Comparison of ENCODE assay signal across 9 cellular contexts in genomic region chr15:74202461-74203401, GRCh38. TPM values are rescaled to one million over a fixed set of nuclear protein-coding genes. Genes with fewer than 3 reads are reported as not detected.
DNase-seq lines count a peak whose midpoint lies in the region; ATAC-seq and TF ChIP-seq lines count a peak whose summit lies in the region.
"Had no signal": no experiment of that assay in that cellular context is flagged by ENCODE, and none has a peak within 500 bp of the region (broad histone marks: within the 10 kb centered on the region; RNA-seq: fewer than 3 reads in every experiment).

STRA6 (minus strand) TSS chr15:74202787; CDS start chr15:74202267, 520 bp downstream.

- dilution Hi-C loops in IMR-90 (cut with HindIII; ENCODE audit: low sequenced_read_pairs, unreplicated experiment): no loop called here

- 0 out of 2 replicates have a peak within 1 kb of the TSS, but pooled peaks have one; percentile 54 for H3K4ac ChIP-seq in IMR-90 (ENCODE audit: low read depth, low read length)

- peak within 1 kb of the TSS; percentile 67 to 91 (median 79) for H3K4me2 ChIP-seq in BLaER1 treated with 17β-estradiol and CSF1 and Interleukin-3, amounts not matched to agents 10 nM and 100 nM
- no peak within 1 kb of the TSS for H3K4me2 ChIP-seq in IMR-90 (ENCODE audit: low read depth, low read length)

- H2BK20ac ChIP-seq in IMR-90 (ENCODE audit: low read depth, low read length): peak within 1 kb of the TSS; percentile 60; the same call in 1 of the 2 replicates

- H3K36me3 Mint-ChIP-seq in activated naive CD8-positive, alpha-beta T cell treated with anti-CD3 and anti-CD28 coated beads for 36 hours: no peaks in the 10 kb centered on the region

- H4K8ac ChIP-seq in IMR-90 (ENCODE audit: low read depth in 2 of 2, low read length in 2 of 2): no peak within 1 kb of the TSS

- H3K18ac ChIP-seq in IMR-90 (ENCODE audit: low read depth, low read length): no peak within 1 kb of the TSS

- POLR2A ChIA-PET in IMR-90 (lab: Charles Lee; ENCODE audit: unreplicated experiment): no interaction called here

- H3K4me3 Mint-ChIP-seq in activated naive CD8-positive, alpha-beta T cell treated with anti-CD3 and anti-CD28 coated beads for 36 hours: no peak within 1 kb of the TSS

- no peaks in the 10 kb centered on the region for H3K79me1 ChIP-seq in IMR-90 (ENCODE audit: low read depth in 1 of 2, low read length in 2 of 2)

- ATAC-seq in IMR-90 (ENCODE audit: low read depth): no peak
- no peak for ATAC-seq in GM18502 (IDR thresholded peaks at IDR 0.05; ENCODE audit: poor library complexity, unreplicated experiment)
- ATAC-seq in HG02763 (IDR thresholded peaks at IDR 0.05; ENCODE audit: unreplicated experiment): no peak

- H4K20me1 ChIP-seq in BLaER1 treated with 17β-estradiol and CSF1 and Interleukin-3, amounts not matched to agents 10 nM and 100 nM: peaks cover 0 to 14% (median 0%) of the 10 kb centered on the region in 11 experiments; a peak in 2 of 22 replicates
- H4K20me1 ChIP-seq in IMR-90 (ENCODE audit: insufficient read depth, low read length): no peaks in the 10 kb centered on the region

- H3K9ac ChIP-seq in BLaER1 treated with 17β-estradiol and CSF1 and Interleukin-3, amounts not matched to agents 10 nM and 100 nM: peak within 1 kb of the TSS in 4 of 11 experiments; percentile 9 to 43 (median 20); a peak in 4 of 22 replicates
- H3K9ac ChIP-seq in IMR-90 (ENCODE audit: low read depth, low read length): no peak within 1 kb of the TSS

- BruUV-seq in IMR-90 (replicated peaks; lab: Mats Ljungman, UMichigan): no TSS peak

- WGBS in IMR-90 (ENCODE audit: extremely low coverage in 2 of 2, insufficient read length in 1 of 2), 2 experiments: 62% methylated on average over 8 of the region's 26 CpGs; no CpG with 5 or more reads in 1 of the 2 experiments

- TF ChIP-seq POLR2A in IMR-90 (IDR thresholded peaks at IDR 0.05; ENCODE audit: low read depth, low read length): no peak

- H4K5ac ChIP-seq in IMR-90 (ENCODE audit: low read depth, low read length): no peak within 1 kb of the TSS; the same call in 1 of the 2 replicates

- peak within 1 kb of the TSS in 3 of 11 experiments; percentile 25 to 62 (median 41); a peak in 4 of 22 replicates for H3K27ac ChIP-seq in BLaER1 treated with 17β-estradiol and CSF1 and Interleukin-3, amounts not matched to agents 10 nM and 100 nM
- H3K27ac ChIP-seq in IMR-90 (ENCODE audit: insufficient read depth, low read length): no peak within 1 kb of the TSS
- H3K27ac ChIP-seq in effector memory CD4-positive, alpha-beta T cell (ENCODE audit: insufficient read depth, low read length, poor library complexity, severe bottlenecking): no peak within 1 kb of the TSS

- H2AK5ac ChIP-seq in IMR-90 (ENCODE audit: low read depth, low read length): peak within 1 kb of the TSS; percentile 73; the same call in 1 of the 2 replicates

- no peak for TF ChIP-seq RAD21 in IMR-90 (IDR thresholded peaks at IDR 0.05; ENCODE audit: low read length)

- no peak within 1 kb of the TSS for H3K56ac ChIP-seq in IMR-90 (ENCODE audit: extremely low read depth, insufficient read depth, low read length)

- no peaks in the 10 kb centered on the region for H3K9me3 ChIP-seq in BLaER1 treated with 17β-estradiol and CSF1 and Interleukin-3, amounts not matched to agents 10 nM and 100 nM (replicated peaks in 1 of 11)
- H3K9me3 ChIP-seq in IMR-90 (ENCODE audit: control insufficient read depth, insufficient read depth, low read length): no peaks in the 10 kb centered on the region
- no peaks in the 10 kb centered on the region for H3K9me3 ChIP-seq in effector memory CD4-positive, alpha-beta T cell (ENCODE audit: control insufficient read depth, low read length)

- H3K4me1 Mint-ChIP-seq in activated naive CD8-positive, alpha-beta T cell treated with anti-CD3 and anti-CD28 coated beads for 36 hours: no peaks in the 10 kb centered on the region

- peak within 1 kb of the TSS; percentile 15 for H3K27ac Mint-ChIP-seq in activated naive CD8-positive, alpha-beta T cell treated with anti-CD3 and anti-CD28 coated beads for 36 hours

- in situ Hi-C loops in IMR-90 (cut with MboI; ENCODE audit: low sequenced_read_pairs): no loop called here

- no peaks in the 10 kb centered on the region for H3K9me3 Mint-ChIP-seq in activated naive CD8-positive, alpha-beta T cell treated with anti-CD3 and anti-CD28 coated beads for 36 hours

- peak within 1 kb of the TSS; percentile 39 for H3K14ac ChIP-seq in IMR-90 (replicated peaks; ENCODE audit: low read depth, low read length)

- no peaks in the 10 kb centered on the region; a peak in 1 of 22 replicates for H3K27me3 ChIP-seq in BLaER1 treated with 17β-estradiol and CSF1 and Interleukin-3, amounts not matched to agents 10 nM and 100 nM
- H3K27me3 ChIP-seq in IMR-90 (ENCODE audit: control insufficient read depth, insufficient read depth, low read length): peaks cover 15% of the 10 kb centered on the region
- no peaks in the 10 kb centered on the region for H3K27me3 ChIP-seq in effector memory CD4-positive, alpha-beta T cell (replicated peaks; ENCODE audit: control insufficient read depth, insufficient read depth, low read length, poor library complexity, severe bottlenecking)

- no peak within 1 kb of the TSS for H2BK5ac ChIP-seq in IMR-90 (ENCODE audit: low read depth, low read length, poor library complexity, severe bottlenecking)

- H3K23ac ChIP-seq in IMR-90 (ENCODE audit: low read depth, low read length): peak within 1 kb of the TSS; percentile 46; the same call in 1 of the 2 replicates

- H3K36me3 ChIP-seq in BLaER1 treated with 17β-estradiol and CSF1 and Interleukin-3, amounts not matched to agents 10 nM and 100 nM: no peaks in the 10 kb centered on the region
- H3K36me3 ChIP-seq in IMR-90 (ENCODE audit: control insufficient read depth, insufficient read depth, low read length): no peaks in the 10 kb centered on the region
- no peaks in the 10 kb centered on the region for H3K36me3 ChIP-seq in effector memory CD4-positive, alpha-beta T cell (ENCODE audit: control insufficient read depth, insufficient read depth, low read length)

- peaks cover 33 to 80% (median 74%) of the 10 kb centered on the region in 10 experiments for H3K4me1 ChIP-seq in BLaER1 treated with 17β-estradiol and CSF1 and Interleukin-3, amounts not matched to agents 10 nM and 100 nM
- H3K4me1 ChIP-seq in IMR-90 (ENCODE audit: control insufficient read depth, insufficient read depth, low read length): peaks cover 18% of the 10 kb centered on the region
- H3K4me1 ChIP-seq in effector memory CD4-positive, alpha-beta T cell (ENCODE audit: control insufficient read depth, insufficient read depth, low read length, poor library complexity, severe bottlenecking): no peaks in the 10 kb centered on the region

- peak within 1 kb of the TSS; percentile 6; the same call in 1 of the 2 replicates for H4K91ac ChIP-seq in IMR-90 (ENCODE audit: insufficient read depth, low read depth, low read length)

- CTCF ChIA-PET in IMR-90 (lab: Yijun Ruan, JAX): no interaction called here

- TF ChIP-seq CTCF in IMR-90 (conservative IDR thresholded peaks at IDR 0.05; ENCODE audit: low read depth, low read length): no peak

- H3K9me1 ChIP-seq in IMR-90 (ENCODE audit: insufficient read depth, low read length): no peaks in the 10 kb centered on the region

- peak within 1 kb of the TSS; percentile 31 for H2AK9ac ChIP-seq in IMR-90 (replicated peaks; ENCODE audit: low read depth, low read length, poor library complexity)

- H2BK15ac ChIP-seq in IMR-90 (ENCODE audit: low read depth, low read length): peak within 1 kb of the TSS; percentile 61; the same call in 1 of the 3 replicates

- no peak within 1 kb of the TSS; the same call in 1 of the 2 replicates for H2BK120ac ChIP-seq in IMR-90 (ENCODE audit: low read depth, low read length)

- no peaks in the 10 kb centered on the region for H3K27me3 Mint-ChIP-seq in activated naive CD8-positive, alpha-beta T cell treated with anti-CD3 and anti-CD28 coated beads for 36 hours

- DNase-seq in IMR-90 (no peak), islet precursor cell (peak; percentile 96), MV-4-11 (lab: John Stamatoyannopoulos, UW) (no peak)
- no peak for DNase-seq in activated naive CD8-positive, alpha-beta T cell treated with anti-CD3 and anti-CD28 coated beads for 36 hours
- DNase-seq in effector memory CD4-positive, alpha-beta T cell: no peak
- DNase-seq: activated effector memory CD4-positive, alpha-beta T cell treated with Interleukin-2 at 50 U/mL for 16 hours had no signal

- H2AFZ ChIP-seq in IMR-90 (replicated peaks; ENCODE audit: low read length, poor library complexity): peak within 1 kb of the TSS; percentile 39

- intact Hi-C loops in IMR-90 (cut with micrococcal nuclease): no loop called here

- no peak within 1 kb of the TSS for H3K4me3 ChIP-seq in BLaER1 treated with 17β-estradiol and CSF1 and Interleukin-3, amounts not matched to agents 10 nM and 100 nM
- H3K4me3 ChIP-seq in IMR-90 (ENCODE audit: insufficient read depth, low read depth, low read length): no peak within 1 kb of the TSS
- no peak within 1 kb of the TSS for H3K4me3 ChIP-seq in effector memory CD4-positive, alpha-beta T cell (ENCODE audit: insufficient read depth, low read depth, low read length, poor library complexity, severe bottlenecking)

TF ChIP-seq in IMR-90, 13 proteins besides CTCF, POLR2A, EP300 and RAD21 (continues in another document):
- TF ChIP-seq USF2 (IDR thresholded peaks at IDR 0.05; ENCODE audit: low read depth, low read length): no peak
- no peak for TF ChIP-seq SMC3 (IDR thresholded peaks at IDR 0.05; ENCODE audit: low read depth, low read length)
- no peak for TF ChIP-seq MXI1 (IDR thresholded peaks at IDR 0.05; ENCODE audit: borderline replicate concordance, low read depth, low read length)
- no peak for TF ChIP-seq BHLHE40 (IDR thresholded peaks at IDR 0.05; ENCODE audit: low read depth, low read length)
- no peak for TF ChIP-seq RFX5 (IDR thresholded peaks at IDR 0.05; ENCODE audit: low read depth, low read length)
- no peak for TF ChIP-seq MAFK (IDR thresholded peaks at IDR 0.05; ENCODE audit: low read depth, low read length)
- no peak for TF ChIP-seq NFE2L2 (IDR thresholded peaks at IDR 0.05; ENCODE audit: low read depth, low read length)
- TF ChIP-seq RCOR1 (IDR thresholded peaks at IDR 0.05; ENCODE audit: insufficient replicate concordance, low read length): no peak
- TF ChIP-seq MAZ (IDR thresholded peaks at IDR 0.05; ENCODE audit: borderline replicate concordance, low read depth, low read length): no peak

RNA-seq across cellular contexts. Expression of gene STRA6, which starts in this region (rescaled TPM):
- total RNA-seq in IMR-90 (2012; rRNA removed): not detected in 2 replicates
- 0.14 and 0.17 TPM in 2 replicates for polyA plus RNA-seq in IMR-90 (2012; rRNA removed)
- 0.11 TPM in 1 of 2 replicates, not detected in the other for polyA plus RNA-seq in IMR-90 (2012; cell fraction: cytosol; rRNA removed)
- polyA plus RNA-seq in IMR-90 (2012; cell fraction: nucleus; rRNA removed; ENCODE audit: low replicate concordance): 0.37 and 0.60 TPM in 2 replicates
- total RNA-seq in activated naive CD8-positive, alpha-beta T cell treated with anti-CD3 and anti-CD28 coated beads for 36 hours: under 1 TPM; 0.25 to 0.28 TPM
